1 cellular context compared by ENCODE assay signal in the genomic region with DNA sequence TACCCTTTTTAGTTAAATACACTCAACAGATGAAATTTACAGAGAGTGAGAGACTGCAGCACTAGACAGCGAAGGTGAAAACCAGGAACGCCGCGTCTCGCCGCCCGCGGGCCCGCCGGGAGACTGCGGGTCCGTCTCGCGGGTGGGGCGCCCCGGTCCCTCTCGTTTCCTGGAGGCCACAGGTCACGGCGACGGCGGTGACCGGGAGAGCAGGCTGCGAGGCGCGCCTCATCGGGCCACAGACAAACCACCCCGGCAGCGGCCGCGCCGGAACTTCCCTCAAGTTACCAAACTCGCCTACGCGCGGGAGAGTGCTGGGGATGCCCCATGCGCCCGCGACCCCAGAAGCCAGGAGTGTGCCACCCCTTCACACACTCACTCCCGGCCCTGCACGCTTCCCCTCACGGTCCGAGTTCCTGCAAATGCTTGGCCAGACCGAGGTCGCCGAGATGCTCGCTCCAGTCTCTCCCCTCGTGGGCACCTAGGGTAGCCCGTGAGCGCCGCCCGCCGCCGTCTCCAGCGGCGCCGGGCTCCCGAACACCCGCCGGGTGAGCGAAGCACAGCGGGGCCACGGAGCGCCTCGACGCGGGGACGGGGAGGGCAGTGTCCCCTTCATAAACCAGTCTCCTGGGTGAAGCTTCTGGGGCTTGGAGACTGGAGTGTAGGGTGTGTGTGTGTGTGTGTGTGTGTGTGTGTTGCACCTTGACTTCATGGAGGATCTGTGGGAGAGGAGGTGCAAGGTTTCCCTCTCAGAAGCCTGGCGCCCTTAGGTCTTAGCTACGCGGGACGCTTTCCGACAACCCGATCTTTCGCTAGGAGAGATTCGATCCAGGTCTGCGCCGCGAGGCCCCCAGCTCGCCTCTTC.
TF ChIP-seq lines count a peak whose summit lies in the region.

No MANE protein-coding gene starts in this region.

TF ChIP-seq in HEK293, 187 proteins besides CTCF, POLR2A, EP300 and RAD21 (continued from another document and continues in another):
- TF ChIP-seq, protein P1, sequence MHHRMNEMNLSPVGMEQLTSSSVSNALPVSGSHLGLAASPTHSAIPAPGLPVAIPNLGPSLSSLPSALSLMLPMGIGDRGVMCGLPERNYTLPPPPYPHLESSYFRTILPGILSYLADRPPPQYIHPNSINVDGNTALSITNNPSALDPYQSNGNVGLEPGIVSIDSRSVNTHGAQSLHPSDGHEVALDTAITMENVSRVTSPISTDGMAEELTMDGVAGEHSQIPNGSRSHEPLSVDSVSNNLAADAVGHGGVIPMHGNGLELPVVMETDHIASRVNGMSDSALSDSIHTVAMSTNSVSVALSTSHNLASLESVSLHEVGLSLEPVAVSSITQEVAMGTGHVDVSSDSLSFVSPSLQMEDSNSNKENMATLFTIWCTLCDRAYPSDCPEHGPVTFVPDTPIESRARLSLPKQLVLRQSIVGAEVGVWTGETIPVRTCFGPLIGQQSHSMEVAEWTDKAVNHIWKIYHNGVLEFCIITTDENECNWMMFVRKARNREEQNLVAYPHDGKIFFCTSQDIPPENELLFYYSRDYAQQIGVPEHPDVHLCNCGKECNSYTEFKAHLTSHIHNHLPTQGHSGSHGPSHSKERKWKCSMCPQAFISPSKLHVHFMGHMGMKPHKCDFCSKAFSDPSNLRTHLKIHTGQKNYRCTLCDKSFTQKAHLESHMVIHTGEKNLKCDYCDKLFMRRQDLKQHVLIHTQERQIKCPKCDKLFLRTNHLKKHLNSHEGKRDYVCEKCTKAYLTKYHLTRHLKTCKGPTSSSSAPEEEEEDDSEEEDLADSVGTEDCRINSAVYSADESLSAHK (tag by site-specific recombination; IDR thresholded peaks at IDR 0.05): peak; percentile 7; the same call in 1 of the 2 replicates
- TF ChIP-seq TCF7L2 (IDR thresholded peaks at IDR 0.05; ENCODE audit: borderline replicate concordance, low read depth, low read length): no peak
- TF ChIP-seq ZNF266 (tag by site-specific recombination; IDR thresholded peaks at IDR 0.05; ENCODE audit: low read depth): no peak
- no peak for TF ChIP-seq ZNF510 (tag by site-specific recombination; IDR thresholded peaks at IDR 0.05; ENCODE audit: insufficient replicate concordance)
- no peak for TF ChIP-seq YY2 (tag by site-specific recombination; IDR thresholded peaks at IDR 0.05)
- no peak for TF ChIP-seq ZNF596 (tag by site-specific recombination; IDR thresholded peaks at IDR 0.05)
- TF ChIP-seq ZNF302 (tag by site-specific recombination; IDR thresholded peaks at IDR 0.05; ENCODE audit: low read depth): no peak
- no peak for TF ChIP-seq ZNF155 (tag by site-specific recombination; IDR thresholded peaks at IDR 0.05)
- TF ChIP-seq ZBTB17 (tag by site-specific recombination; IDR thresholded peaks at IDR 0.05): peak; percentile 76
- TF ChIP-seq ZNF501 (tag by site-specific recombination; IDR thresholded peaks at IDR 0.05): 0 out of 2 replicates have a peak, but pooled peaks have one; percentile 58
- TF ChIP-seq SP7 (tag by site-specific recombination; IDR thresholded peaks at IDR 0.05): no peak
- TF ChIP-seq IKZF3 (tag by site-specific recombination; IDR thresholded peaks at IDR 0.05): no peak
- no peak for TF ChIP-seq ZNF146 (tag by site-specific recombination; IDR thresholded peaks at IDR 0.05)
- no peak for TF ChIP-seq ZBTB48 (tag by site-specific recombination; IDR thresholded peaks at IDR 0.05)
- no peak for TF ChIP-seq ZNF311 (tag by site-specific recombination; IDR thresholded peaks at IDR 0.05; ENCODE audit: borderline replicate concordance)
- TF ChIP-seq GLI2 (tag by site-specific recombination; IDR thresholded peaks at IDR 0.05; ENCODE audit: borderline replicate concordance, low read depth): no peak
- TF ChIP-seq ZNF626 (tag by site-specific recombination; IDR thresholded peaks at IDR 0.05): no peak
- TF ChIP-seq, protein P2, sequence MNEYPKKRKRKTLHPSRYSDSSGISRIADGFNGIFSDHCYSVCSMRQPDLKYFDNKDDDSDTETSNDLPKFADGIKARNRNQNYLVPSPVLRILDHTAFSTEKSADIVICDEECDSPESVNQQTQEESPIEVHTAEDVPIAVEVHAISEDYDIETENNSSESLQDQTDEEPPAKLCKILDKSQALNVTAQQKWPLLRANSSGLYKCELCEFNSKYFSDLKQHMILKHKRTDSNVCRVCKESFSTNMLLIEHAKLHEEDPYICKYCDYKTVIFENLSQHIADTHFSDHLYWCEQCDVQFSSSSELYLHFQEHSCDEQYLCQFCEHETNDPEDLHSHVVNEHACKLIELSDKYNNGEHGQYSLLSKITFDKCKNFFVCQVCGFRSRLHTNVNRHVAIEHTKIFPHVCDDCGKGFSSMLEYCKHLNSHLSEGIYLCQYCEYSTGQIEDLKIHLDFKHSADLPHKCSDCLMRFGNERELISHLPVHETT (tag by site-specific recombination; IDR thresholded peaks at IDR 0.05): no peak
- TF ChIP-seq ZFHX2 (tag by site-specific recombination; conservative IDR thresholded peaks at IDR 0.05): peak; percentile 72
- peak; percentile 84 for TF ChIP-seq GLIS2 (tag by site-specific recombination; IDR thresholded peaks at IDR 0.05)
- peak; percentile 94 for TF ChIP-seq ZBTB8A (tag by site-specific recombination; IDR thresholded peaks at IDR 0.05)
- TF ChIP-seq, protein P3, sequence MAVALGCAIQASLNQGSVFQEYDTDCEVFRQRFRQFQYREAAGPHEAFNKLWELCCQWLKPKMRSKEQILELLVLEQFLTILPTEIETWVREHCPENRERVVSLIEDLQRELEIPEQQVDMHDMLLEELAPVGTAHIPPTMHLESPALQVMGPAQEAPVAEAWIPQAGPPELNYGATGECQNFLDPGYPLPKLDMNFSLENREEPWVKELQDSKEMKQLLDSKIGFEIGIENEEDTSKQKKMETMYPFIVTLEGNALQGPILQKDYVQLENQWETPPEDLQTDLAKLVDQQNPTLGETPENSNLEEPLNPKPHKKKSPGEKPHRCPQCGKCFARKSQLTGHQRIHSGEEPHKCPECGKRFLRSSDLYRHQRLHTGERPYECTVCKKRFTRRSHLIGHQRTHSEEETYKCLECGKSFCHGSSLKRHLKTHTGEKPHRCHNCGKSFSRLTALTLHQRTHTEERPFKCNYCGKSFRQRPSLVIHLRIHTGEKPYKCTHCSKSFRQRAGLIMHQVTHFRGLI (tag by site-specific recombination; IDR thresholded peaks at IDR 0.05): no peak
- TF ChIP-seq, protein P4, sequence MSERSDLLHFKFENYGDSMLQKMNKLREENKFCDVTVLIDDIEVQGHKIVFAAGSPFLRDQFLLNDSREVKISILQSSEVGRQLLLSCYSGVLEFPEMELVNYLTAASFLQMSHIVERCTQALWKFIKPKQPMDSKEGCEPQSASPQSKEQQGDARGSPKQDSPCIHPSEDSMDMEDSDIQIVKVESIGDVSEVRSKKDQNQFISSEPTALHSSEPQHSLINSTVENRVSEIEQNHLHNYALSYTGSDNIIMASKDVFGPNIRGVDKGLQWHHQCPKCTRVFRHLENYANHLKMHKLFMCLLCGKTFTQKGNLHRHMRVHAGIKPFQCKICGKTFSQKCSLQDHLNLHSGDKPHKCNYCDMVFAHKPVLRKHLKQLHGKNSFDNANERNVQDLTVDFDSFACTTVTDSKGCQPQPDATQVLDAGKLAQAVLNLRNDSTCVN (tag by site-specific recombination; optimal IDR thresholded peaks at IDR 0.05): peak; percentile 96
- TF ChIP-seq, protein P5, sequence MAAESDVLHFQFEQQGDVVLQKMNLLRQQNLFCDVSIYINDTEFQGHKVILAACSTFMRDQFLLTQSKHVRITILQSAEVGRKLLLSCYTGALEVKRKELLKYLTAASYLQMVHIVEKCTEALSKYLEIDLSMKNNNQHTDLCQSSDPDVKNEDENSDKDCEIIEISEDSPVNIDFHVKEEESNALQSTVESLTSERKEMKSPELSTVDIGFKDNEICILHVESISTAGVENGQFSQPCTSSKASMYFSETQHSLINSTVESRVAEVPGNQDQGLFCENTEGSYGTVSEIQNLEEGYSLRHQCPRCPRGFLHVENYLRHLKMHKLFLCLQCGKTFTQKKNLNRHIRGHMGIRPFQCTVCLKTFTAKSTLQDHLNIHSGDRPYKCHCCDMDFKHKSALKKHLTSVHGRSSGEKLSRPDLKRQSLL (tag by site-specific recombination; IDR thresholded peaks at IDR 0.05): no peak; the same call in 1 of the 2 replicates
- TF ChIP-seq ZIC2 (tag by site-specific recombination; IDR thresholded peaks at IDR 0.05): peak; percentile 91
- 0 out of 2 replicates have a peak, but pooled peaks have one; percentile 17 for TF ChIP-seq ZNF223 (tag by site-specific recombination; IDR thresholded peaks at IDR 0.05)
- TF ChIP-seq ZNF530 (tag by site-specific recombination; IDR thresholded peaks at IDR 0.05; ENCODE audit: low read depth): no peak
- TF ChIP-seq HOXC10 (CRISPR knock-in tag; IDR thresholded peaks at IDR 0.05): no peak; the same call in 1 of the 2 replicates
- 0 out of 2 replicates have a peak, but pooled peaks have one; percentile 9 for TF ChIP-seq ZNF792 (tag by site-specific recombination; IDR thresholded peaks at IDR 0.05)
- TF ChIP-seq, protein P6, sequence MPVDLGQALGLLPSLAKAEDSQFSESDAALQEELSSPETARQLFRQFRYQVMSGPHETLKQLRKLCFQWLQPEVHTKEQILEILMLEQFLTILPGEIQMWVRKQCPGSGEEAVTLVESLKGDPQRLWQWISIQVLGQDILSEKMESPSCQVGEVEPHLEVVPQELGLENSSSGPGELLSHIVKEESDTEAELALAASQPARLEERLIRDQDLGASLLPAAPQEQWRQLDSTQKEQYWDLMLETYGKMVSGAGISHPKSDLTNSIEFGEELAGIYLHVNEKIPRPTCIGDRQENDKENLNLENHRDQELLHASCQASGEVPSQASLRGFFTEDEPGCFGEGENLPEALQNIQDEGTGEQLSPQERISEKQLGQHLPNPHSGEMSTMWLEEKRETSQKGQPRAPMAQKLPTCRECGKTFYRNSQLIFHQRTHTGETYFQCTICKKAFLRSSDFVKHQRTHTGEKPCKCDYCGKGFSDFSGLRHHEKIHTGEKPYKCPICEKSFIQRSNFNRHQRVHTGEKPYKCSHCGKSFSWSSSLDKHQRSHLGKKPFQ (tag by site-specific recombination; IDR thresholded peaks at IDR 0.05): no peak
- TF ChIP-seq ZNF423 (tag by site-specific recombination; IDR thresholded peaks at IDR 0.05): peak; percentile 62
- TF ChIP-seq, protein P7, sequence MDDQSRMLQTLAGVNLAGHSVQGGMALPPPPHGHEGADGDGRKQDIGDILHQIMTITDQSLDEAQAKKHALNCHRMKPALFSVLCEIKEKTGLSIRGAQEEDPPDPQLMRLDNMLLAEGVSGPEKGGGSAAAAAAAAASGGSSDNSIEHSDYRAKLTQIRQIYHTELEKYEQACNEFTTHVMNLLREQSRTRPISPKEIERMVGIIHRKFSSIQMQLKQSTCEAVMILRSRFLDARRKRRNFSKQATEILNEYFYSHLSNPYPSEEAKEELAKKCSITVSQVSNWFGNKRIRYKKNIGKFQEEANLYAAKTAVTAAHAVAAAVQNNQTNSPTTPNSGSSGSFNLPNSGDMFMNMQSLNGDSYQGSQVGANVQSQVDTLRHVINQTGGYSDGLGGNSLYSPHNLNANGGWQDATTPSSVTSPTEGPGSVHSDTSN (CRISPR knock-in tag; IDR thresholded peaks at IDR 0.05): no peak
- TF ChIP-seq, protein P8, sequence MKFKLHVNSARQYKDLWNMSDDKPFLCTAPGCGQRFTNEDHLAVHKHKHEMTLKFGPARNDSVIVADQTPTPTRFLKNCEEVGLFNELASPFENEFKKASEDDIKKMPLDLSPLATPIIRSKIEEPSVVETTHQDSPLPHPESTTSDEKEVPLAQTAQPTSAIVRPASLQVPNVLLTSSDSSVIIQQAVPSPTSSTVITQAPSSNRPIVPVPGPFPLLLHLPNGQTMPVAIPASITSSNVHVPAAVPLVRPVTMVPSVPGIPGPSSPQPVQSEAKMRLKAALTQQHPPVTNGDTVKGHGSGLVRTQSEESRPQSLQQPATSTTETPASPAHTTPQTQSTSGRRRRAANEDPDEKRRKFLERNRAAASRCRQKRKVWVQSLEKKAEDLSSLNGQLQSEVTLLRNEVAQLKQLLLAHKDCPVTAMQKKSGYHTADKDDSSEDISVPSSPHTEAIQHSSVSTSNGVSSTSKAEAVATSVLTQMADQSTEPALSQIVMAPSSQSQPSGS (tag by site-specific recombination; IDR thresholded peaks at IDR 0.05; ENCODE audit: low read depth): no peak
- TF ChIP-seq GLIS1 (tag by site-specific recombination; IDR thresholded peaks at IDR 0.05): no peak
- no peak for TF ChIP-seq YY1 (tag by site-specific recombination; IDR thresholded peaks at IDR 0.05)
- TF ChIP-seq, protein P9, sequence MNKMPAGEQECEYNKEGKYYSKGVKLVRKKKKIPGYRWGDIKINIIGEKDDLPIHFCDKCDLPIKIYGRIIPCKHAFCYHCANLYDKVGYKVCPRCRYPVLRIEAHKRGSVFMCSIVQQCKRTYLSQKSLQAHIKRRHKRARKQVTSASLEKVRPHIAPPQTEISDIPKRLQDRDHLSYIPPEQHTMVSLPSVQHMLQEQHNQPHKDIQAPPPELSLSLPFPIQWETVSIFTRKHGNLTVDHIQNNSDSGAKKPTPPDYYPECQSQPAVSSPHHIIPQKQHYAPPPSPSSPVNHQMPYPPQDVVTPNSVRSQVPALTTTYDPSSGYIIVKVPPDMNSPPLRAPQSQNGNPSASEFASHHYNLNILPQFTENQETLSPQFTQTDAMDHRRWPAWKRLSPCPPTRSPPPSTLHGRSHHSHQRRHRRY (tag by site-specific recombination; IDR thresholded peaks at IDR 0.05): 0 out of 2 replicates have a peak, but pooled peaks have one; percentile 73
- 0 out of 2 replicates have a peak, but pooled peaks have one; percentile 36 for TF ChIP-seq ZNF366 (tag by site-specific recombination; conservative IDR thresholded peaks at IDR 0.05)
- TF ChIP-seq, protein P10, sequence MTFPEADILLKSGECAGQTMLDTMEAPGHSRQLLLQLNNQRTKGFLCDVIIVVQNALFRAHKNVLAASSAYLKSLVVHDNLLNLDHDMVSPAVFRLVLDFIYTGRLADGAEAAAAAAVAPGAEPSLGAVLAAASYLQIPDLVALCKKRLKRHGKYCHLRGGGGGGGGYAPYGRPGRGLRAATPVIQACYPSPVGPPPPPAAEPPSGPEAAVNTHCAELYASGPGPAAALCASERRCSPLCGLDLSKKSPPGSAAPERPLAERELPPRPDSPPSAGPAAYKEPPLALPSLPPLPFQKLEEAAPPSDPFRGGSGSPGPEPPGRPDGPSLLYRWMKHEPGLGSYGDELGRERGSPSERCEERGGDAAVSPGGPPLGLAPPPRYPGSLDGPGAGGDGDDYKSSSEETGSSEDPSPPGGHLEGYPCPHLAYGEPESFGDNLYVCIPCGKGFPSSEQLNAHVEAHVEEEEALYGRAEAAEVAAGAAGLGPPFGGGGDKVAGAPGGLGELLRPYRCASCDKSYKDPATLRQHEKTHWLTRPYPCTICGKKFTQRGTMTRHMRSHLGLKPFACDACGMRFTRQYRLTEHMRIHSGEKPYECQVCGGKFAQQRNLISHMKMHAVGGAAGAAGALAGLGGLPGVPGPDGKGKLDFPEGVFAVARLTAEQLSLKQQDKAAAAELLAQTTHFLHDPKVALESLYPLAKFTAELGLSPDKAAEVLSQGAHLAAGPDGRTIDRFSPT (tag by site-specific recombination; IDR thresholded peaks at IDR 0.05): peak; percentile 65
- TF ChIP-seq MEIS1 (CRISPR knock-in tag; IDR thresholded peaks at IDR 0.05; ENCODE audit: borderline replicate concordance): no peak
